Comparison of ENCODE assay signal across 1 cellular context in the genomic region with DNA sequence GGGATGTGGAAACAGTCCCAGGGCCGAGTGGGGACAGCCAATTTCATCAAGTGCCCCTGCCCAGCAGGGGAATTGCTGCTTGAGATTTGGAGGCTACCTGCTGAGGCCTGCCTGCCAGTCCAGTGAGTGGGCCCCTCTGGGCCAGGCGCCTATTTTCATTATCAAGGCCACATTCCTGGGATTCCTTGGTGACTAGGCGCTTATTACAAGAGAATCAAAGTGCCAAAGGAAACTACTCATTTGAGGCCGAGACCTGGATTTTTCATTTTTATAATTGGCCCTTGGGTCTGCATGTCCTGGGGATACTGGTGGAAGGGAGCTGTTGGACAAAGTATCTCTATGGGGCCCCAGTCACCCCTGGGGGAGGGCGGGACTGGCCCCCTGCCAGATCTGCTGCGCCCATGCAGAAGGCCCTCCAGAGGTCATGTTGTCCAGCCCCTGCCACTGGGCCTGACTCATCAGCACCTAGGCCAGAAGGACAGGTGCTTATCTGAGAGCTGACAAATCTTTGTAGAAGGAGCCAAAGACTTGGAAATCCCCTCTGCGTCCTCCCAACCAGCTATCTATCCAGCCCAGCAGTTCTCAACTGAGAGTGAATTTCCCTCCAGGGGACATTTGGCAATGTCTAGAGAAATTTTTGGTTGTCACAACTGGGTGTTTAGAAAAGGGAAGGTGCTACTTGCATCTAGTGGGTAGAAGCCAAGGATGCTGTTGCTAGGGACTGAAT.
TF ChIP-seq lines count a peak whose summit lies in the region.

No MANE protein-coding gene starts in this region.

TF ChIP-seq in K562, 482 proteins besides CTCF, POLR2A, EP300 and RAD21 (continued from another document and continues in another):
- TF ChIP-seq NCOA1 (IDR thresholded peaks at IDR 0.05; ENCODE audit: low read depth): peak; percentile 85
- TF ChIP-seq ZNF644 (tag; IDR thresholded peaks at IDR 0.05; ENCODE audit: low read depth): peak; percentile 73; the same call in 1 of the 2 replicates
- peak; percentile 70 for TF ChIP-seq NEUROD1 (IDR thresholded peaks at IDR 0.05; ENCODE audit: borderline replicate concordance, low read depth, low read length, partially characterized antibody)
- TF ChIP-seq GABPB2 (CRISPR knock-in tag; conservative IDR thresholded peaks at IDR 0.05): no peak
- TF ChIP-seq PRPF4 (IDR thresholded peaks at IDR 0.05; ENCODE audit: insufficient read depth, low read depth, low read length, poor library complexity, severe bottlenecking): no peak
- no peak for TF ChIP-seq NR4A1 (CRISPR knock-in tag; IDR thresholded peaks at IDR 0.05)
- peak; percentile 84 for TF ChIP-seq NR4A1 (tag; IDR thresholded peaks at IDR 0.05)
- TF ChIP-seq PHF21A (IDR thresholded peaks at IDR 0.05; ENCODE audit: borderline replicate concordance, low read depth): peak; percentile 80; the same call in 1 of the 2 replicates
- peak; percentile 95 for TF ChIP-seq TRIM24 (IDR thresholded peaks at IDR 0.05)
- TF ChIP-seq, protein P1, sequence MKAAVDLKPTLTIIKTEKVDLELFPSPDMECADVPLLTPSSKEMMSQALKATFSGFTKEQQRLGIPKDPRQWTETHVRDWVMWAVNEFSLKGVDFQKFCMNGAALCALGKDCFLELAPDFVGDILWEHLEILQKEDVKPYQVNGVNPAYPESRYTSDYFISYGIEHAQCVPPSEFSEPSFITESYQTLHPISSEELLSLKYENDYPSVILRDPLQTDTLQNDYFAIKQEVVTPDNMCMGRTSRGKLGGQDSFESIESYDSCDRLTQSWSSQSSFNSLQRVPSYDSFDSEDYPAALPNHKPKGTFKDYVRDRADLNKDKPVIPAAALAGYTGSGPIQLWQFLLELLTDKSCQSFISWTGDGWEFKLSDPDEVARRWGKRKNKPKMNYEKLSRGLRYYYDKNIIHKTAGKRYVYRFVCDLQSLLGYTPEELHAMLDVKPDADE (conservative IDR thresholded peaks at IDR 0.05; ENCODE audit: control insufficient read depth, low read depth, low read length): peak; percentile 90
- TF ChIP-seq RUNX1 (IDR thresholded peaks at IDR 0.05; ENCODE audit: low read depth): peak; percentile 92
- TF ChIP-seq, protein P2, sequence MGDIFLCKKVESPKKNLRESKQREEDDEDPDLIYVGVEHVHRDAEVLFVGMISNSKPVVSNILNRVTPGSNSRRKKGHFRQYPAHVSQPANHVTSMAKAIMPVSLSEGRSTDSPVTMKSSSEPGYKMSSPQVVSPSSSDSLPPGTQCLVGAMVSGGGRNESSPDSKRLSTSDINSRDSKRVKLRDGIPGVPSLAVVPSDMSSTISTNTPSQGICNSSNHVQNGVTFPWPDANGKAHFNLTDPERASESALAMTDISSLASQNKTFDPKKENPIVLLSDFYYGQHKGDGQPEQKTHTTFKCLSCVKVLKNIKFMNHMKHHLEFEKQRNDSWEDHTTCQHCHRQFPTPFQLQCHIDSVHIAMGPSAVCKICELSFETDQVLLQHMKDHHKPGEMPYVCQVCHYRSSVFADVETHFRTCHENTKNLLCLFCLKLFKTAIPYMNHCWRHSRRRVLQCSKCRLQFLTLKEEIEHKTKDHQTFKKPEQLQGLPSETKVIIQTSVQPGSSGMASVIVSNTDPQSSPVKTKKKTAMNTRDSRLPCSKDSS (IDR thresholded peaks at IDR 0.05; ENCODE audit: low read depth, partially characterized antibody): no peak
- 0 out of 2 replicates have a peak, but pooled peaks have one; percentile 29 for TF ChIP-seq MXI1 (IDR thresholded peaks at IDR 0.05; ENCODE audit: low read depth, low read length)
- peak; percentile 72; the same call in 1 of the 2 replicates for TF ChIP-seq ZNF274 (IDR thresholded peaks at IDR 0.05; ENCODE audit: borderline replicate concordance, low read depth, low read length)
- TF ChIP-seq RCOR1 (IDR thresholded peaks at IDR 0.05; ENCODE audit: borderline replicate concordance in 1 of 2, low read depth in 2 of 2, low read length in 2 of 2): peak; percentile 99 to 100
- TF ChIP-seq, protein P3, sequence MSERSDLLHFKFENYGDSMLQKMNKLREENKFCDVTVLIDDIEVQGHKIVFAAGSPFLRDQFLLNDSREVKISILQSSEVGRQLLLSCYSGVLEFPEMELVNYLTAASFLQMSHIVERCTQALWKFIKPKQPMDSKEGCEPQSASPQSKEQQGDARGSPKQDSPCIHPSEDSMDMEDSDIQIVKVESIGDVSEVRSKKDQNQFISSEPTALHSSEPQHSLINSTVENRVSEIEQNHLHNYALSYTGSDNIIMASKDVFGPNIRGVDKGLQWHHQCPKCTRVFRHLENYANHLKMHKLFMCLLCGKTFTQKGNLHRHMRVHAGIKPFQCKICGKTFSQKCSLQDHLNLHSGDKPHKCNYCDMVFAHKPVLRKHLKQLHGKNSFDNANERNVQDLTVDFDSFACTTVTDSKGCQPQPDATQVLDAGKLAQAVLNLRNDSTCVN (CRISPR knock-in tag; IDR thresholded peaks at IDR 0.05): no peak
- TF ChIP-seq, protein P4, sequence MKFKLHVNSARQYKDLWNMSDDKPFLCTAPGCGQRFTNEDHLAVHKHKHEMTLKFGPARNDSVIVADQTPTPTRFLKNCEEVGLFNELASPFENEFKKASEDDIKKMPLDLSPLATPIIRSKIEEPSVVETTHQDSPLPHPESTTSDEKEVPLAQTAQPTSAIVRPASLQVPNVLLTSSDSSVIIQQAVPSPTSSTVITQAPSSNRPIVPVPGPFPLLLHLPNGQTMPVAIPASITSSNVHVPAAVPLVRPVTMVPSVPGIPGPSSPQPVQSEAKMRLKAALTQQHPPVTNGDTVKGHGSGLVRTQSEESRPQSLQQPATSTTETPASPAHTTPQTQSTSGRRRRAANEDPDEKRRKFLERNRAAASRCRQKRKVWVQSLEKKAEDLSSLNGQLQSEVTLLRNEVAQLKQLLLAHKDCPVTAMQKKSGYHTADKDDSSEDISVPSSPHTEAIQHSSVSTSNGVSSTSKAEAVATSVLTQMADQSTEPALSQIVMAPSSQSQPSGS (CRISPR knock-in tag; IDR thresholded peaks at IDR 0.05): no peak
- TF ChIP-seq TAF1 (IDR thresholded peaks at IDR 0.05; ENCODE audit: control insufficient read depth, extremely low read depth, insufficient read depth, low read length, severe bottlenecking): peak; percentile 43
- TF ChIP-seq ZC3H4 (CRISPR knock-in tag; IDR thresholded peaks at IDR 0.05; ENCODE audit: borderline replicate concordance): no peak
- TF ChIP-seq, protein P5, sequence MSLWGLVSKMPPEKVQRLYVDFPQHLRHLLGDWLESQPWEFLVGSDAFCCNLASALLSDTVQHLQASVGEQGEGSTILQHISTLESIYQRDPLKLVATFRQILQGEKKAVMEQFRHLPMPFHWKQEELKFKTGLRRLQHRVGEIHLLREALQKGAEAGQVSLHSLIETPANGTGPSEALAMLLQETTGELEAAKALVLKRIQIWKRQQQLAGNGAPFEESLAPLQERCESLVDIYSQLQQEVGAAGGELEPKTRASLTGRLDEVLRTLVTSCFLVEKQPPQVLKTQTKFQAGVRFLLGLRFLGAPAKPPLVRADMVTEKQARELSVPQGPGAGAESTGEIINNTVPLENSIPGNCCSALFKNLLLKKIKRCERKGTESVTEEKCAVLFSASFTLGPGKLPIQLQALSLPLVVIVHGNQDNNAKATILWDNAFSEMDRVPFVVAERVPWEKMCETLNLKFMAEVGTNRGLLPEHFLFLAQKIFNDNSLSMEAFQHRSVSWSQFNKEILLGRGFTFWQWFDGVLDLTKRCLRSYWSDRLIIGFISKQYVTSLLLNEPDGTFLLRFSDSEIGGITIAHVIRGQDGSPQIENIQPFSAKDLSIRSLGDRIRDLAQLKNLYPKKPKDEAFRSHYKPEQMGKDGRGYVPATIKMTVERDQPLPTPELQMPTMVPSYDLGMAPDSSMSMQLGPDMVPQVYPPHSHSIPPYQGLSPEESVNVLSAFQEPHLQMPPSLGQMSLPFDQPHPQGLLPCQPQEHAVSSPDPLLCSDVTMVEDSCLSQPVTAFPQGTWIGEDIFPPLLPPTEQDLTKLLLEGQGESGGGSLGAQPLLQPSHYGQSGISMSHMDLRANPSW (CRISPR knock-in tag; IDR thresholded peaks at IDR 0.05): no peak
- TF ChIP-seq ZEB2 (IDR thresholded peaks at IDR 0.05): peak; percentile 92
- no peak for TF ChIP-seq BRD4 (IDR thresholded peaks at IDR 0.05)
- peak; percentile 72 for TF ChIP-seq ESRRA (IDR thresholded peaks at IDR 0.05; ENCODE audit: borderline replicate concordance, low read depth)
- TF ChIP-seq FOSL1 (tag; conservative IDR thresholded peaks at IDR 0.05): peak; percentile 98
- TF ChIP-seq, protein P6, sequence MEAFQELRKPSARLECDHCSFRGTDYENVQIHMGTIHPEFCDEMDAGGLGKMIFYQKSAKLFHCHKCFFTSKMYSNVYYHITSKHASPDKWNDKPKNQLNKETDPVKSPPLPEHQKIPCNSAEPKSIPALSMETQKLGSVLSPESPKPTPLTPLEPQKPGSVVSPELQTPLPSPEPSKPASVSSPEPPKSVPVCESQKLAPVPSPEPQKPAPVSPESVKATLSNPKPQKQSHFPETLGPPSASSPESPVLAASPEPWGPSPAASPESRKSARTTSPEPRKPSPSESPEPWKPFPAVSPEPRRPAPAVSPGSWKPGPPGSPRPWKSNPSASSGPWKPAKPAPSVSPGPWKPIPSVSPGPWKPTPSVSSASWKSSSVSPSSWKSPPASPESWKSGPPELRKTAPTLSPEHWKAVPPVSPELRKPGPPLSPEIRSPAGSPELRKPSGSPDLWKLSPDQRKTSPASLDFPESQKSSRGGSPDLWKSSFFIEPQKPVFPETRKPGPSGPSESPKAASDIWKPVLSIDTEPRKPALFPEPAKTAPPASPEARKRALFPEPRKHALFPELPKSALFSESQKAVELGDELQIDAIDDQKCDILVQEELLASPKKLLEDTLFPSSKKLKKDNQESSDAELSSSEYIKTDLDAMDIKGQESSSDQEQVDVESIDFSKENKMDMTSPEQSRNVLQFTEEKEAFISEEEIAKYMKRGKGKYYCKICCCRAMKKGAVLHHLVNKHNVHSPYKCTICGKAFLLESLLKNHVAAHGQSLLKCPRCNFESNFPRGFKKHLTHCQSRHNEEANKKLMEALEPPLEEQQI (IDR thresholded peaks at IDR 0.05): peak; percentile 48; the same call in 1 of the 2 replicates
- TF ChIP-seq ZKSCAN3 (CRISPR knock-in tag; IDR thresholded peaks at IDR 0.05): no peak
- TF ChIP-seq JUNB (CRISPR knock-in tag; conservative IDR thresholded peaks at IDR 0.05): 0 out of 2 replicates have a peak, but pooled peaks have one; percentile 42
- TF ChIP-seq NFIX (CRISPR knock-in tag; IDR thresholded peaks at IDR 0.05; ENCODE audit: low read depth): peak; percentile 56; the same call in 1 of the 2 replicates
- TF ChIP-seq BCOR (IDR thresholded peaks at IDR 0.05): peak; percentile 63; the same call in 1 of the 2 replicates
- peak; percentile 40 for TF ChIP-seq FOS (IDR thresholded peaks at IDR 0.05; ENCODE audit: extremely low read depth, insufficient read length)
- TF ChIP-seq ZNF507 (tag; conservative IDR thresholded peaks at IDR 0.05): no peak
- peak; percentile 64 for TF ChIP-seq GABPB1 (CRISPR knock-in tag; IDR thresholded peaks at IDR 0.05)
- TF ChIP-seq DPF2 (IDR thresholded peaks at IDR 0.05): peak; percentile 97
- peak; percentile 69 for TF ChIP-seq MAFG (tag; conservative IDR thresholded peaks at IDR 0.05)
- TF ChIP-seq TRIM28 (IDR thresholded peaks at IDR 0.05): 0 out of 2 replicates have a peak, but pooled peaks have one; percentile 21
- no peak for TF ChIP-seq NR1H2 (CRISPR knock-in tag; IDR thresholded peaks at IDR 0.05)
- TF ChIP-seq, protein P7, sequence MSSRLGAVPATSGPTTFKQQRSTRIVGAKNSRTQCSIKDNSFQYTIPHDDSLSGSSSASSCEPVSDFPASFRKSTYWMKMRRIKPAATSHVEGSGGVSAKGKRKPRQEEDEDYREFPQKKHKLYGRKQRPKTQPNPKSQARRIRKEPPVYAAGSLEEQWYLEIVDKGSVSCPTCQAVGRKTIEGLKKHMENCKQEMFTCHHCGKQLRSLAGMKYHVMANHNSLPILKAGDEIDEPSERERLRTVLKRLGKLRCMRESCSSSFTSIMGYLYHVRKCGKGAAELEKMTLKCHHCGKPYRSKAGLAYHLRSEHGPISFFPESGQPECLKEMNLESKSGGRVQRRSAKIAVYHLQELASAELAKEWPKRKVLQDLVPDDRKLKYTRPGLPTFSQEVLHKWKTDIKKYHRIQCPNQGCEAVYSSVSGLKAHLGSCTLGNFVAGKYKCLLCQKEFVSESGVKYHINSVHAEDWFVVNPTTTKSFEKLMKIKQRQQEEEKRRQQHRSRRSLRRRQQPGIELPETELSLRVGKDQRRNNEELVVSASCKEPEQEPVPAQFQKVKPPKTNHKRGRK (tag; IDR thresholded peaks at IDR 0.05): no peak
- TF ChIP-seq DDX20 (tag; IDR thresholded peaks at IDR 0.05; ENCODE audit: low read depth): no peak
- peak in 1 of 2 experiments; percentile 86; a peak in 2 of 4 replicates for TF ChIP-seq TBL1XR1 (IDR thresholded peaks at IDR 0.05; ENCODE audit: low read length in 2 of 2)
- TF ChIP-seq TEAD2 (tag; IDR thresholded peaks at IDR 0.05): peak; percentile 86
- TF ChIP-seq, protein P8, sequence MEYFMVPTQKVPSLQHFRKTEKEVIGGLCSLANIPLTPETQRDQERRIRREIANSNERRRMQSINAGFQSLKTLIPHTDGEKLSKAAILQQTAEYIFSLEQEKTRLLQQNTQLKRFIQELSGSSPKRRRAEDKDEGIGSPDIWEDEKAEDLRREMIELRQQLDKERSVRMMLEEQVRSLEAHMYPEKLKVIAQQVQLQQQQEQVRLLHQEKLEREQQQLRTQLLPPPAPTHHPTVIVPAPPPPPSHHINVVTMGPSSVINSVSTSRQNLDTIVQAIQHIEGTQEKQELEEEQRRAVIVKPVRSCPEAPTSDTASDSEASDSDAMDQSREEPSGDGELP (CRISPR knock-in tag; IDR thresholded peaks at IDR 0.05; ENCODE audit: borderline replicate concordance): peak; percentile 80
- TF ChIP-seq TEAD4 (IDR thresholded peaks at IDR 0.05; ENCODE audit: low read length): peak; percentile 99
- TF ChIP-seq TEAD4 (CRISPR knock-in tag; IDR thresholded peaks at IDR 0.05; ENCODE audit: borderline replicate concordance): peak; percentile 83
- peak; percentile 72; the same call in 1 of the 2 replicates for TF ChIP-seq MBD2 (IDR thresholded peaks at IDR 0.05; ENCODE audit: borderline replicate concordance, low read depth)
